Comparison of ENCODE assay signal across 17 cellular contexts in genomic region chr12:29171421-29172258, GRCh38. TPM values are rescaled to one million over a fixed set of nuclear protein-coding genes. Genes with fewer than 3 reads are reported as not detected.
DNase-seq lines count a peak whose midpoint lies in the region; ATAC-seq and TF ChIP-seq lines count a peak whose summit lies in the region.
"Had no signal": no experiment of that assay in that cellular context is flagged by ENCODE, and none has a peak within 500 bp of the region (broad histone marks: within the 10 kb centered on the region; RNA-seq: fewer than 3 reads in every experiment).

No MANE protein-coding gene starts in this region.

- peak overlapping the region; percentile 30 for H3K56ac ChIP-seq in mesendoderm (ENCODE audit: low read length)

- H3K9me3 ChIP-seq in endodermal cell (ENCODE audit: control insufficient read depth, low read length) (peaks cover 74% of the 10 kb centered on the region), spleen (peaks cover 0 to 4% (median 0%) of the 10 kb centered on the region in 8 donors)

- H3K4me1 Mint-ChIP-seq in endodermal cell, result peaks cover 24% of the 10 kb centered on the region
- H3K4me1 Mint-ChIP-seq: B cell; CD8-positive, alpha-beta memory T cell; IgD-negative memory B cell had no signal

- H3K79me2 ChIP-seq in mesendoderm (ENCODE audit: control insufficient read depth, insufficient read depth, low read length), result no peaks in the 10 kb centered on the region

- H3K4ac ChIP-seq in mesendoderm (ENCODE audit: low read depth, low read length), result no peak overlapping the region

- no peak overlapping the region for H3K18ac ChIP-seq in mesendoderm (ENCODE audit: low read length)

- H2BK15ac ChIP-seq in mesendoderm (replicated peaks; ENCODE audit: low read depth), result no peak overlapping the region

- intact Hi-C loops in Right ventricle myocardium inferior (cut with DNase I), result no loop called here
- intact Hi-C loops in Right ventricle myocardium superior (cut with DNase I), result no loop called here
- intact Hi-C loops in spleen (cut with DNase I; ENCODE audit: low total_unique reads), result no loop called here

- H3K27ac ChIP-seq in endodermal cell (ENCODE audit: low read depth, low read length) (no peak overlapping the region), mesendoderm (ENCODE audit: low read depth, low read length) (no peak overlapping the region), spleen (peak overlapping the region in 2 of 8 donors; percentile 60 to 80)
- H3K27ac ChIP-seq: BLaER1 treated with 17β-estradiol and CSF1 and Interleukin-3, amounts not matched to agents 10 nM and 100 nM had no signal

- peak; percentile 61 for DNase-seq in Right ventricle myocardium inferior (ENCODE audit: missing footprints)
- DNase-seq in Right ventricle myocardium superior, result no peak
- no peak for DNase-seq in endodermal cell
- DNase-seq in mesendoderm, result no peak
- peak; percentile 73 for DNase-seq in spleen
- DNase-seq in activated CD4-positive, CD25-positive, alpha-beta regulatory T cell (lab: John Stamatoyannopoulos, UW), result no peak
- DNase-seq: CD4-positive, CD25-positive, alpha-beta regulatory T cell; CD8-positive, alpha-beta memory T cell; COR-L47; DMS79 treated with DMSO at 0.1 percent for 48 hours; H9 had no signal

- no peak overlapping the region for H2AK5ac ChIP-seq in mesendoderm (ENCODE audit: low read length)

- no peak overlapping the region for H3K9ac ChIP-seq in endodermal cell (ENCODE audit: extremely low read depth, low read length, poor library complexity, severe bottlenecking)
- H3K9ac ChIP-seq in mesendoderm (ENCODE audit: low read length), result no peak overlapping the region
- H3K9ac ChIP-seq: BLaER1 treated with 17β-estradiol and CSF1 and Interleukin-3, amounts not matched to agents 10 nM and 100 nM had no signal

- H3K79me1 ChIP-seq in mesendoderm (ENCODE audit: low read length), result no peaks in the 10 kb centered on the region

- H4K8ac ChIP-seq in mesendoderm (ENCODE audit: low read depth, low read length), result no peak overlapping the region

- H3K4me3 Mint-ChIP-seq in endodermal cell, result peak overlapping the region; percentile 28
- H3K4me3 Mint-ChIP-seq: B cell; CD8-positive, alpha-beta memory T cell; H9; IgD-negative memory B cell had no signal

- no peak overlapping the region for H2BK5ac ChIP-seq in mesendoderm (ENCODE audit: low read length)

- no peak overlapping the region for H3K27ac Mint-ChIP-seq in endodermal cell
- H3K27ac Mint-ChIP-seq: B cell, H9, IgD-negative memory B cell had no signal

- H4K5ac ChIP-seq in mesendoderm (ENCODE audit: low read length), result no peak overlapping the region

- ATAC-seq in Right ventricle myocardium inferior (no peak), Right ventricle myocardium superior (ENCODE audit: poor library complexity) (no peak), GM19467 (IDR thresholded peaks at IDR 0.05; ENCODE audit: unreplicated experiment) (no peak), GM21515 (IDR thresholded peaks at IDR 0.05; ENCODE audit: unreplicated experiment) (no peak)
- ATAC-seq: HepG2 had no signal

- H3K27me3 Mint-ChIP-seq in endodermal cell (ENCODE audit: insufficient read depth), result peaks cover 3% of the 10 kb centered on the region
- H3K27me3 Mint-ChIP-seq: B cell; CD4-positive, CD25-positive, alpha-beta regulatory T cell had no signal

- H3K27me3 ChIP-seq in endodermal cell (ENCODE audit: control insufficient read depth, insufficient read depth, low read length, poor library complexity, severe bottlenecking) (no peaks in the 10 kb centered on the region), mesendoderm (ENCODE audit: insufficient read depth, low read length, poor library complexity) (no peaks in the 10 kb centered on the region), spleen (replicated peaks in 1 of 7) (no peaks in the 10 kb centered on the region)

- no peaks in the 10 kb centered on the region for H3K4me1 ChIP-seq in endodermal cell (ENCODE audit: control insufficient read depth, insufficient read depth, low read length)
- no peaks in the 10 kb centered on the region for H3K4me1 ChIP-seq in mesendoderm (ENCODE audit: control insufficient read depth, low read depth, low read length)
- peaks cover 8 to 54% (median 26%) of the 10 kb centered on the region in 6 donors for H3K4me1 ChIP-seq in spleen

- peaks cover 87% of the 10 kb centered on the region for H3K36me3 Mint-ChIP-seq in endodermal cell (ENCODE audit: low read depth)
- H3K36me3 Mint-ChIP-seq: IgD-negative memory B cell had no signal

- H3K4me3 ChIP-seq in endodermal cell (ENCODE audit: low read length), result peak overlapping the region; percentile 44
- H3K4me3 ChIP-seq in mesendoderm (ENCODE audit: low read length), result no peak overlapping the region
- H3K4me3 ChIP-seq in spleen, result no peak overlapping the region
- H3K4me3 ChIP-seq: BLaER1 treated with 17β-estradiol and CSF1 and Interleukin-3, amounts not matched to agents 10 nM and 100 nM had no signal

- no peak overlapping the region for H3K23ac ChIP-seq in mesendoderm (ENCODE audit: low read length)

- H3K4me2 ChIP-seq in mesendoderm (ENCODE audit: low read length), result no peak overlapping the region
- H3K4me2 ChIP-seq: BLaER1 treated with 17β-estradiol and CSF1 and Interleukin-3, amounts not matched to agents 10 nM and 100 nM had no signal

- H2BK120ac ChIP-seq in mesendoderm (ENCODE audit: low read depth, low read length), result no peak overlapping the region

- peaks cover 85% of the 10 kb centered on the region for H3K9me3 Mint-ChIP-seq in endodermal cell
- H3K9me3 Mint-ChIP-seq: CD8-positive, alpha-beta memory T cell had no signal

- TF ChIP-seq CTCF in endodermal cell (conservative IDR thresholded peaks at IDR 0.05), result no peak
- TF ChIP-seq CTCF in spleen (IDR thresholded peaks at IDR 0.05 in 8 of 11, conservative IDR thresholded peaks at IDR 0.05 in 3 of 11), result no peak

- peaks cover 11% of the 10 kb centered on the region for H3K36me3 ChIP-seq in endodermal cell (ENCODE audit: control insufficient read depth, insufficient read depth, low read length)
- H3K36me3 ChIP-seq in mesendoderm (ENCODE audit: control insufficient read depth, insufficient read depth, low read length), result no peaks in the 10 kb centered on the region
- H3K36me3 ChIP-seq in spleen, result peaks cover 0 to 12% (median 0%) of the 10 kb centered on the region in 6 donors

- TF ChIP-seq POLR2A in spleen (IDR thresholded peaks at IDR 0.05), result no peak

- 86% methylated on average over 15 to 26 of the region's 26 CpGs for WGBS in endodermal cell (ENCODE audit: insufficient coverage in 1 of 2, insufficient read length in 1 of 2), 2 experiments
- WGBS in mesendoderm (ENCODE audit: extremely low coverage, insufficient coverage, low lambda C conversion rate), result no CpG with 5 or more reads among the region's 26 CpGs
- WGBS in spleen, 5 donors, result 81 to 89% (median 88%) methylated on average over 14 to 26 of the region's 26 CpGs

RNA-seq across cellular contexts. Expression of gene FAR2, which starts 22.6 kb away (rescaled TPM):
- total RNA-seq in Right ventricle myocardium inferior (4.1 TPM), Right ventricle myocardium superior (3.1 TPM), endodermal cell (10 to 100 TPM; 42.5 to 96.7 TPM), spleen (10 to 100 TPM; 24.9 to 51.8 (median 32.7) TPM)
- 5.6 TPM for polyA plus RNA-seq in endodermal cell (2013, experiment 1 of 2)
- polyA plus RNA-seq in endodermal cell (2013, experiment 2 of 2), result 5.5 TPM
- 50.0 TPM for polyA plus RNA-seq in mesendoderm (2013, experiment 1 of 2)
- 47.9 TPM for polyA plus RNA-seq in mesendoderm (2013, experiment 2 of 2)
- 1 to 10 TPM; 2.9 to 9.8 (median 4.2) TPM for polyA plus RNA-seq in spleen
- total RNA-seq: B cell, HepG2 had no signal
- polyA plus RNA-seq: HepG2 had no signal

Comparison
In these comparisons a context has a peak if more than half of its experiments do, and no peak if none do; other contexts are left out.
1. DNase-seq: peak in Right ventricle myocardium inferior (single experiment) and spleen (single experiment); none in Right ventricle myocardium superior (single experiment), endodermal cell (single experiment), mesendoderm (single experiment) and activated CD4-positive, CD25-positive, alpha-beta regulatory T cell (0 of 4).